In the genomic region with DNA sequence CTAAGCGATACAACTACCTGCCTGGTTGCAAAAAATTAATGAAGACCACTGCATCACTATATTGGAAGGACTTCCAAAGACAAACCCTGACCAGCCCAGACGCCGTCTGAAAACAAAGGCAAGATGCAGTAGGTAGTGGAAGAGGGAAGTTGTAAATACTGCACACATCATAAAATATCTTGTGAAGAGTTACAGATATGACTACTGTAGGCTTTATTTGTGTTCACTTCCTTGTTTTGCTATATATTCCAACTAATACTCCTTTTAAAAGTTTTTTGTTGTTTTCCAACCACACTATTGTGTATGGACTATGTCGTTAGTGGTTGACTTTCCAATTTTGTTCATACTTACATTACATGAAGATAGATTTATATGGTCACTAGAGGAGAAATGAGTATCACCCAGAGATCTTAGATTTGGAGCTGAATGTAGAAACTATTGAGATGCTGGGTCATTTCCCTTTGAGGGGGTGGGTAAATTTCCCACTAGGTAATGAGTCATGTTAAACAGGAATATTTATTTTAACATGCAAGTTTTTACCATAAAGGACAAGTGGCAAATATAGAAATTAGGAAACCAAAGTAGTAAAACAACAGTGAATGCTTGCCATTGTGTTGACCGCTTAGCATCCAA, we compare ENCODE assay signal across 10 cellular contexts. TPM values are rescaled to one million over a fixed set of nuclear protein-coding genes. Genes with fewer than 3 reads are reported as not detected.
DNase-seq lines count a peak whose midpoint lies in the region; ATAC-seq and TF ChIP-seq lines count a peak whose summit lies in the region.
"Had no signal": no experiment of that assay in that cellular context is flagged by ENCODE, and none has a peak within 500 bp of the region (broad histone marks: within the 10 kb centered on the region; RNA-seq: fewer than 3 reads in every experiment).

No MANE protein-coding gene starts in this region.

- no peaks in the 10 kb centered on the region for H3K27me3 ChIP-seq in tibial artery

- ATAC-seq in HG02798 (IDR thresholded peaks at IDR 0.05; ENCODE audit: poor library complexity, unreplicated experiment), result peak; percentile 43
- no peak for ATAC-seq in esophagus mucosa

- H3K4me3 ChIP-seq in tibial artery, result no peak overlapping the region

- DNase-seq in SIG-M5 treated with dmso at 0.1 percent for 504 hours (lab: John Stamatoyannopoulos, UW; ENCODE audit: unreplicated experiment), result peak; percentile 63
- DNase-seq in SIG-M5 (lab: John Stamatoyannopoulos, UW), result no peak
- DNase-seq in OCI-M1 (lab: John Stamatoyannopoulos, UW), result peak; percentile 41
- DNase-seq in renal cortical epithelial cell (ENCODE audit: low read depth), result peak; percentile 15
- DNase-seq in tibial artery, result no peak
- DNase-seq in NCI-H1436 (lab: John Stamatoyannopoulos, UW), result no peak
- DNase-seq: activated CD4-positive, alpha-beta T cell treated with anti-CD3 and anti-CD28 coated beads, Interleukin-2, amount 10 ng/mL, durations not matched to agents 7 days and 5 days; NCI-H526 treated with DMSO at 0.1 percent for 48 hours had no signal

- no peak for TF ChIP-seq CTCF in tibial artery (IDR thresholded peaks at IDR 0.05)

- H3K9me3 ChIP-seq in tibial artery, result no peaks in the 10 kb centered on the region

- peaks cover 0 to 7% (median 1%) of the 10 kb centered on the region in 4 donors for H3K4me1 ChIP-seq in tibial artery

- intact Hi-C loops in tibial artery (cut with DNase I; ENCODE audit: low total_unique reads), result no loop called here

- no peak overlapping the region for H3K27ac ChIP-seq in tibial artery

- H3K36me3 ChIP-seq in tibial artery, result no peaks in the 10 kb centered on the region

RNA-seq across cellular contexts. Expression of gene TXLNB, which starts 16.6 kb away (rescaled TPM):
- total RNA-seq in renal cortical epithelial cell (0.05 TPM in 1 of 2 replicates, not detected in the other), esophagus mucosa (0.24 TPM)

Comparison
In these comparisons a context has a peak if more than half of its experiments do, and no peak if none do; other contexts are left out.
1. DNase-seq: peak in SIG-M5 treated with dmso at 0.1 percent for 504 hours (single experiment), OCI-M1 (single experiment) and renal cortical epithelial cell (single experiment); none in SIG-M5 (single experiment), tibial artery (0 of 2) and NCI-H1436 (single experiment).